In the genomic region with DNA sequence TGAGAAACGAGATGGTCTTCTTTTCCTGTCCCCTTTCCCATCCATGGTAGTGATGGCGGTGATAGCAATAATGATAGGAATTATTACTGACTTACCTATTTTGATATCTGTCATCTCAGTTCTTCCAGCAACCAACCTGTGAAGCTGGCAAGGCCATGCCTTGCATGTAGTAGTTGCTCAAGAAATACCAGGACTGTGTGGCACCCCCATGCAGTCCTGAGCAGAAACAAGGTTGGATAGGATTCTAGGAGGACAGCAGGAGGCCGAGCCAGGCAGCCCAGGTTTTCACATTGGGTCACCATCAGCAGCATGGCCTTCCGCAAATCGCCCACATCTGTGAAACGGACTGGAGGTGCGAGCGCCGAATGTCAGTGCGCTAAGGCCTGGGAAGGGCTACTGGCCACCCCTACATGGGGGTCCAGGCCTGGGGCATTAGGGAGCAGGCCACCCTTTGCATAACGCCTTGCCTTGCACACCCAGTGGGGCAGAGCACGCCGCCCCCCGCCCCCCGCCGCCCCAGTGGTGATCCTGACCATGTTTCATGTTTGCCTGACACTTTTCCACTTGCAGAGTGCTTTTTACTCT, we compare ENCODE assay signal across 10 cellular contexts. TPM values are rescaled to one million over a fixed set of nuclear protein-coding genes. Genes with fewer than 3 reads are reported as not detected.
DNase-seq lines count a peak whose midpoint lies in the region; ATAC-seq and TF ChIP-seq lines count a peak whose summit lies in the region.
"Had no signal": no experiment of that assay in that cellular context is flagged by ENCODE, and none has a peak within 500 bp of the region (broad histone marks: within the 10 kb centered on the region; RNA-seq: fewer than 3 reads in every experiment).

No MANE protein-coding gene starts in this region.

- in situ Hi-C loops in GM13976 (cut with MboI; ENCODE audit: low sequenced_read_pairs, unreplicated experiment): loop anchor here (10.0 kb wide), 1 partner anchor 116 kb away; no protein-coding TSS in a partner anchor

- H3K9ac ChIP-seq in adipocyte (ENCODE audit: low read length): peak overlapping the region; percentile 20

- intact Hi-C loops in activated CD4-positive, alpha-beta T cell treated with anti-CD3 and anti-CD28 coated beads, Interleukin-2, amount 10 ng/mL, durations not matched to agents 24 days and 14 days (cut with micrococcal nuclease): loop anchor here (1.0 to 10.0 kb wide), 4 partner anchors 9 to 1614 kb away; partner anchors contain the start of genes AIP, PPP1CA and TBC1D10C

- H3K9me3 ChIP-seq in adipocyte (ENCODE audit: control insufficient read depth, low read length) (no peaks in the 10 kb centered on the region), thoracic aorta (no peaks in the 10 kb centered on the region)
- H3K9me3 ChIP-seq: A549 had no signal

- H3K27me3 Mint-ChIP-seq in activated CD4-positive, alpha-beta T cell treated with anti-CD3 and anti-CD28 coated beads, Interleukin-2, amount 10 ng/mL, durations not matched to agents 24 days and 14 days: no peaks in the 10 kb centered on the region
- no peaks in the 10 kb centered on the region for H3K27me3 Mint-ChIP-seq in mesothelial cell of epicardium (ENCODE audit: low read depth)

- peak overlapping the region; percentile 97 for H3K27ac Mint-ChIP-seq in activated CD4-positive, alpha-beta T cell treated with anti-CD3 and anti-CD28 coated beads, Interleukin-2, amount 10 ng/mL, durations not matched to agents 24 days and 14 days
- no peak overlapping the region for H3K27ac Mint-ChIP-seq in mesothelial cell of epicardium

- ATAC-seq in thoracic aorta (ENCODE audit: insufficient number of reproducible peaks, low FRiP score, low read depth) (no peak), GM21717 (IDR thresholded peaks at IDR 0.05; ENCODE audit: unreplicated experiment) (no peak), GM21786 (IDR thresholded peaks at IDR 0.05; ENCODE audit: unreplicated experiment) (no peak)
- ATAC-seq: A549 had no signal

- H3K4me3 ChIP-seq in adipocyte (ENCODE audit: low read length) (no peak overlapping the region), thoracic aorta (peak overlapping the region; percentile 90)
- H3K4me3 ChIP-seq: A549 had no signal

- H3K4me1 Mint-ChIP-seq in activated CD4-positive, alpha-beta T cell treated with anti-CD3 and anti-CD28 coated beads, Interleukin-2, amount 10 ng/mL, durations not matched to agents 24 days and 14 days: peaks cover 70% of the 10 kb centered on the region
- peaks cover 36% of the 10 kb centered on the region for H3K4me1 Mint-ChIP-seq in mesothelial cell of epicardium

- H3K27me3 ChIP-seq in adipocyte (replicated peaks; ENCODE audit: control insufficient read depth, insufficient read depth, low read length) (no peaks in the 10 kb centered on the region), thoracic aorta (replicated peaks; ENCODE audit: insufficient read depth) (no peaks in the 10 kb centered on the region)

- H3K36me3 ChIP-seq in adipocyte (ENCODE audit: control insufficient read depth, insufficient read depth, low read length, severe bottlenecking) (no peaks in the 10 kb centered on the region), thoracic aorta (no peaks in the 10 kb centered on the region)

- H3K4me1 ChIP-seq in adipocyte (ENCODE audit: control insufficient read depth, insufficient read depth, low read length): peaks cover 59% of the 10 kb centered on the region
- peaks cover 60 to 77% of the 10 kb centered on the region in 2 donors for H3K4me1 ChIP-seq in thoracic aorta (ENCODE audit: control insufficient read depth in 1 of 2, low read depth in 2 of 2)

- H3K36me3 Mint-ChIP-seq in activated CD4-positive, alpha-beta T cell treated with anti-CD3 and anti-CD28 coated beads, Interleukin-2, amount 10 ng/mL, durations not matched to agents 24 days and 14 days (ENCODE audit: low read depth): peaks cover 52% of the 10 kb centered on the region
- H3K36me3 Mint-ChIP-seq in mesothelial cell of epicardium: no peaks in the 10 kb centered on the region

- no peaks in the 10 kb centered on the region for H3K9me3 Mint-ChIP-seq in activated CD4-positive, alpha-beta T cell treated with anti-CD3 and anti-CD28 coated beads, Interleukin-2, amount 10 ng/mL, durations not matched to agents 24 days and 14 days
- no peaks in the 10 kb centered on the region for H3K9me3 Mint-ChIP-seq in mesothelial cell of epicardium

- TF ChIP-seq CTCF in mesothelial cell of epicardium (IDR thresholded peaks at IDR 0.05; ENCODE audit: unreplicated experiment) (no peak), thoracic aorta (IDR thresholded peaks at IDR 0.05) (no peak), GM13976 (IDR thresholded peaks at IDR 0.05; ENCODE audit: borderline replicate concordance, control extremely low read depth, extremely low read depth, insufficient read depth, missing control alignments) (no peak)

- peak overlapping the region; percentile 69 to 74 for H3K27ac ChIP-seq in thoracic aorta
- H3K27ac ChIP-seq: A549 had no signal

- no peak for DNase-seq in activated CD4-positive, alpha-beta T cell treated with anti-CD3 and anti-CD28 coated beads, Interleukin-2, amount 10 ng/mL, durations not matched to agents 24 days and 14 days
- no peak for DNase-seq in activated CD4-positive, alpha-beta T cell treated with anti-CD3 and anti-CD28 coated beads, Interleukin-2, amount 50 U/mL, for 48 hours
- DNase-seq in adipocyte (ENCODE audit: low read depth) (no peak), mesothelial cell of epicardium (ENCODE audit: low spot score in 2 of 2, unreplicated experiment in 2 of 2) (no peak), thoracic aorta (ENCODE audit: low spot score) (no peak), GM13976 (ENCODE audit: low spot score) (no peak)
- DNase-seq: NCI-H524 had no signal

- peak overlapping the region; percentile 97 for H3K4me3 Mint-ChIP-seq in activated CD4-positive, alpha-beta T cell treated with anti-CD3 and anti-CD28 coated beads, Interleukin-2, amount 10 ng/mL, durations not matched to agents 24 days and 14 days
- H3K4me3 Mint-ChIP-seq in mesothelial cell of epicardium: peak overlapping the region; percentile 17

RNA-seq across cellular contexts. Expression of gene GRK2, which starts 2.5 kb away (rescaled TPM):
- 244 and 248 TPM in 2 replicates for total RNA-seq in activated CD4-positive, alpha-beta T cell treated with anti-CD3 and anti-CD28 coated beads, Interleukin-2, amount 10 ng/mL, durations not matched to agents 24 days and 14 days
- total RNA-seq in mesothelial cell of epicardium (46.4 to 48.4 TPM (median 46.5 TPM) in 3 replicates), thoracic aorta (10 to 100 TPM; 72.8 to 85.2 TPM)

RNA-seq across cellular contexts. Expression of gene ANKRD13D, which starts 20.3 kb away (rescaled TPM):
- total RNA-seq in activated CD4-positive, alpha-beta T cell treated with anti-CD3 and anti-CD28 coated beads, Interleukin-2, amount 10 ng/mL, durations not matched to agents 24 days and 14 days: 114 and 124 TPM in 2 replicates
- total RNA-seq in mesothelial cell of epicardium (71.3 to 78.5 TPM (median 76.5 TPM) in 3 replicates), thoracic aorta (100 to 1,000 TPM in 1 of 2 donors, 10 to 100 TPM in 1; 66.6 to 101 TPM)

RNA-seq across cellular contexts. Expression of gene SSH3, which starts 34.6 kb away (rescaled TPM):
- 7.1 and 8.1 TPM in 2 replicates for total RNA-seq in activated CD4-positive, alpha-beta T cell treated with anti-CD3 and anti-CD28 coated beads, Interleukin-2, amount 10 ng/mL, durations not matched to agents 24 days and 14 days
- total RNA-seq in mesothelial cell of epicardium (50.4 to 59.0 TPM (median 55.4 TPM) in 3 replicates), thoracic aorta (10 to 100 TPM; 39.4 to 59.0 TPM)
